Comparison of ENCODE assay signal across 14 cellular contexts in genomic region chr10:110274072-110274627, GRCh38. TPM values are rescaled to one million over a fixed set of nuclear protein-coding genes. Genes with fewer than 3 reads are reported as not detected.
DNase-seq lines count a peak whose midpoint lies in the region; ATAC-seq and TF ChIP-seq lines count a peak whose summit lies in the region.
"Had no signal": no experiment of that assay in that cellular context is flagged by ENCODE, and none has a peak within 500 bp of the region (broad histone marks: within the 10 kb centered on the region; RNA-seq: fewer than 3 reads in every experiment).

No MANE protein-coding gene starts in this region.

- peaks cover 66% of the 10 kb centered on the region for H3K4me1 Mint-ChIP-seq in CD4-positive, alpha-beta T cell (ENCODE audit: low read depth)
- H3K4me1 Mint-ChIP-seq in GM23338 = peaks cover 16% of the 10 kb centered on the region
- peaks cover 43% of the 10 kb centered on the region for H3K4me1 Mint-ChIP-seq in activated T-helper 17 cell treated with anti-CD3 and anti-CD28 coated beads, Interleukin-2, amount 50 U/mL, for 72 hours
- H3K4me1 Mint-ChIP-seq in T-helper 2 cell treated with Interferon-gamma antibody and Interleukin-4, amounts not matched to agents 5 μg/mL and 100 μg/mL, for 36 hours (ENCODE audit: low read depth) = peaks cover 16% of the 10 kb centered on the region

- no peaks in the 10 kb centered on the region for H3K27me3 ChIP-seq in CD4-positive, alpha-beta T cell (ENCODE audit: control insufficient read depth, insufficient read depth, low read length)
- no peaks in the 10 kb centered on the region for H3K27me3 ChIP-seq in GM23338 (ENCODE audit: insufficient read depth)

- no peak for TF ChIP-seq CTCF in CD4-positive, alpha-beta T cell (IDR thresholded peaks at IDR 0.05)
- TF ChIP-seq CTCF in GM23338 (conservative IDR thresholded peaks at IDR 0.05; ENCODE audit: low read depth in 2 of 2) = no peak

- no peaks in the 10 kb centered on the region for H3K36me3 ChIP-seq in GM23338 (ENCODE audit: insufficient read depth)
- H3K36me3 ChIP-seq: prostate gland had no signal

- peaks cover 1% of the 10 kb centered on the region for H3K36me3 Mint-ChIP-seq in CD4-positive, alpha-beta T cell (ENCODE audit: low read depth)
- no peaks in the 10 kb centered on the region for H3K36me3 Mint-ChIP-seq in GM23338 (ENCODE audit: low read depth)
- H3K36me3 Mint-ChIP-seq in activated T-helper 17 cell treated with anti-CD3 and anti-CD28 coated beads, Interleukin-2, amount 50 U/mL, for 72 hours (ENCODE audit: low read depth) = peaks cover 50% of the 10 kb centered on the region
- H3K36me3 Mint-ChIP-seq in T-helper 2 cell treated with Interferon-gamma antibody and Interleukin-4, amounts not matched to agents 5 μg/mL and 100 μg/mL, for 36 hours (ENCODE audit: low read depth) = peaks cover 2% of the 10 kb centered on the region
- H3K36me3 Mint-ChIP-seq: stimulated activated naive B cell treated with anti-CD40 and anti-IgM and Interleukin-4, amounts not matched to agents 10 μg/mL and 1 μg/mL and 100 μg/mL, for 72 hours had no signal

- peak overlapping the region; percentile 60 for H3K27ac Mint-ChIP-seq in CD4-positive, alpha-beta T cell
- H3K27ac Mint-ChIP-seq in GM23338 = peak overlapping the region; percentile 35; the same call in 1 of the 2 replicates
- peak overlapping the region; percentile 42 for H3K27ac Mint-ChIP-seq in activated T-helper 17 cell treated with anti-CD3 and anti-CD28 coated beads, Interleukin-2, amount 50 U/mL, for 72 hours
- H3K27ac Mint-ChIP-seq in T-helper 2 cell treated with Interferon-gamma antibody and Interleukin-4, amounts not matched to agents 5 μg/mL and 100 μg/mL, for 36 hours = no peak overlapping the region
- H3K27ac Mint-ChIP-seq: activated naive CD4-positive, alpha-beta T cell treated with anti-CD3 and anti-CD28 coated beads for 36 hours had no signal

- H3K4me3 ChIP-seq in GM23338 = no peak overlapping the region
- H3K4me3 ChIP-seq: prostate gland had no signal

- CTCF ChIA-PET in CD4-positive, alpha-beta T cell (lab: Charles Lee) = interaction anchor here (0.7 to 2.2 kb wide), 5 partner anchors 10 to 138 kb away, joined by 3 to 6 read pairs (median 3); no protein-coding TSS in a partner anchor

- H3K9me2 ChIP-seq in GM23338 (ENCODE audit: insufficient read depth) = no peaks in the 10 kb centered on the region

- no peak overlapping the region for H3K4me3 Mint-ChIP-seq in CD4-positive, alpha-beta T cell
- no peak overlapping the region for H3K4me3 Mint-ChIP-seq in GM23338
- peak overlapping the region; percentile 35 for H3K4me3 Mint-ChIP-seq in activated T-helper 17 cell treated with anti-CD3 and anti-CD28 coated beads, Interleukin-2, amount 50 U/mL, for 72 hours
- no peak overlapping the region for H3K4me3 Mint-ChIP-seq in T-helper 2 cell treated with Interferon-gamma antibody and Interleukin-4, amounts not matched to agents 5 μg/mL and 100 μg/mL, for 36 hours
- H3K4me3 Mint-ChIP-seq: activated naive CD4-positive, alpha-beta T cell treated with anti-CD3 and anti-CD28 coated beads for 36 hours; stimulated activated naive B cell treated with anti-CD40 and anti-IgM and Interleukin-4, amounts not matched to agents 10 μg/mL and 1 μg/mL and 100 μg/mL, for 72 hours had no signal

- H4K20me1 ChIP-seq in GM23338 (replicated peaks; ENCODE audit: insufficient read depth) = 0 out of 2 replicates have a peak, but pooled peaks cover 5% of the 10 kb centered on the region

- H3F3A ChIP-seq in GM23338 (replicated peaks; ENCODE audit: low read depth) = no peaks in the 10 kb centered on the region

- no peak for ATAC-seq in CD4-positive, alpha-beta T cell (ENCODE audit: poor library complexity)
- no peak for ATAC-seq in GM23338
- no peak for ATAC-seq in activated T-helper 17 cell treated with anti-CD3 and anti-CD28 coated beads, Interleukin-2, amount 50 U/mL, for 72 hours (replicated peaks)
- ATAC-seq in GM18867 (IDR thresholded peaks at IDR 0.05; ENCODE audit: unreplicated experiment) = no peak

- H3K79me2 ChIP-seq in GM23338 (replicated peaks; ENCODE audit: insufficient read depth) = no peaks in the 10 kb centered on the region

- intact Hi-C loops in CD4-positive, alpha-beta T cell (cut with DNase I, micrococcal nuclease) = no loop called here

- no peaks in the 10 kb centered on the region for H3K4me1 ChIP-seq in GM23338 (ENCODE audit: insufficient read depth)
- H3K4me1 ChIP-seq: prostate gland had no signal

- no peak overlapping the region for H2AFZ ChIP-seq in GM23338

- H3K27ac ChIP-seq in CD4-positive, alpha-beta T cell (ENCODE audit: low read depth, low read length) = no peak overlapping the region
- no peak overlapping the region for H3K27ac ChIP-seq in GM23338 (ENCODE audit: low read depth)
- H3K27ac ChIP-seq: prostate gland had no signal

- H3K9me3 Mint-ChIP-seq in CD4-positive, alpha-beta T cell = no peaks in the 10 kb centered on the region
- H3K9me3 Mint-ChIP-seq in GM23338 = no peaks in the 10 kb centered on the region
- H3K9me3 Mint-ChIP-seq in activated T-helper 17 cell treated with anti-CD3 and anti-CD28 coated beads, Interleukin-2, amount 50 U/mL, for 72 hours = no peaks in the 10 kb centered on the region
- no peaks in the 10 kb centered on the region for H3K9me3 Mint-ChIP-seq in T-helper 2 cell treated with Interferon-gamma antibody and Interleukin-4, amounts not matched to agents 5 μg/mL and 100 μg/mL, for 36 hours
- H3K9me3 Mint-ChIP-seq: activated naive CD4-positive, alpha-beta T cell treated with anti-CD3 and anti-CD28 coated beads for 36 hours; stimulated activated naive B cell treated with anti-CD40 and anti-IgM and Interleukin-4, amounts not matched to agents 10 μg/mL and 1 μg/mL and 100 μg/mL, for 72 hours had no signal

- H3K27me3 Mint-ChIP-seq in CD4-positive, alpha-beta T cell = no peaks in the 10 kb centered on the region
- peaks cover 1% of the 10 kb centered on the region for H3K27me3 Mint-ChIP-seq in GM23338 (ENCODE audit: insufficient read depth, low read depth, poor library complexity)
- no peaks in the 10 kb centered on the region for H3K27me3 Mint-ChIP-seq in activated T-helper 17 cell treated with anti-CD3 and anti-CD28 coated beads, Interleukin-2, amount 50 U/mL, for 72 hours
- H3K27me3 Mint-ChIP-seq in T-helper 2 cell treated with Interferon-gamma antibody and Interleukin-4, amounts not matched to agents 5 μg/mL and 100 μg/mL, for 36 hours (ENCODE audit: low read depth) = peaks cover 62% of the 10 kb centered on the region
- H3K27me3 Mint-ChIP-seq: stimulated activated naive B cell treated with anti-CD40 and anti-IgM and Interleukin-4, amounts not matched to agents 10 μg/mL and 1 μg/mL and 100 μg/mL, for 72 hours had no signal

- no peak for DNase-seq in CD4-positive, alpha-beta T cell
- peak; percentile 18 for DNase-seq in GM23338 (ENCODE audit: low spot score)
- DNase-seq in medulla oblongata (ENCODE audit: extremely low spot score) = peak; percentile 31
- no peak for DNase-seq in activated CD4-positive, alpha-beta T cell treated with anti-CD3 and anti-CD28 coated beads for 48 hours
- no peak for DNase-seq in cerebellar nuclear complex (lab: John Stamatoyannopoulos, UW)
- no peak for DNase-seq in T-helper 2 cell treated with Interferon-gamma antibody and Interleukin-4, amounts not matched to agents 5 μg/mL and 100 μg/mL, for 36 hours (ENCODE audit: low spot score)
- DNase-seq: H7; NCI-H1092 treated with DMSO at 0.1 percent for 48 hours; NCI-H774; stimulated activated naive B cell treated with anti-CD40 and anti-IgM and Interleukin-4, amounts not matched to agents 10 μg/mL and 1 μg/mL and 100 μg/mL, for 72 hours had no signal

- H3K9me3 ChIP-seq in CD4-positive, alpha-beta T cell (ENCODE audit: control insufficient read depth, low read length) = no peaks in the 10 kb centered on the region
- H3K9me3 ChIP-seq: prostate gland had no signal

- POLR2A ChIA-PET in CD4-positive, alpha-beta T cell (lab: Charles Lee) = interaction anchor here (0.7 to 3.3 kb wide), 4 partner anchors 13 to 66 kb away, joined by 3 to 15 read pairs (median 6); no protein-coding TSS in a partner anchor

- 0 out of 2 replicates have a peak overlapping the region, but pooled peaks have one; percentile 1 for H3K4me2 ChIP-seq in GM23338

TF ChIP-seq in GM23338, 12 proteins besides CTCF, POLR2A, EP300 and RAD21 (continues in another document):
- TF ChIP-seq ZNF114 (CRISPR knock-in tag; IDR thresholded peaks at IDR 0.05) (no peak), POLR2AphosphoS5 (IDR thresholded peaks at IDR 0.05; ENCODE audit: low read depth) (no peak)

RNA-seq across cellular contexts. Expression of gene SMNDC1, which starts 30.6 kb away (rescaled TPM):
- 10 to 100 TPM; 40.2 to 48.1 TPM for total RNA-seq in CD4-positive, alpha-beta T cell
- 28.4 and 29.9 TPM in 2 replicates for total RNA-seq in GM23338 (2014; rRNA removed; shearing (Covaris generic))
- polyA plus RNA-seq in GM23338 (2016; fragmentation: Nextera tagmentation; extraction: Ambion mirVana) = 41.9 and 45.1 TPM in 2 replicates
- 10 to 100 TPM; 35.8 to 40.1 TPM for total RNA-seq in activated T-helper 17 cell treated with anti-CD3 and anti-CD28 coated beads, Interleukin-2, amount 50 U/mL, for 72 hours

Comparison
In these comparisons a context has a peak if more than half of its experiments do, and no peak if none do; other contexts are left out.
1. DNase-seq: peak in GM23338 (single experiment) and medulla oblongata (single experiment); none in CD4-positive, alpha-beta T cell (0 of 10), activated CD4-positive, alpha-beta T cell treated with anti-CD3 and anti-CD28 coated beads for 48 hours (single experiment), cerebellar nuclear complex (0 of 2) and T-helper 2 cell treated with Interferon-gamma antibody and Interleukin-4, amounts not matched to agents 5 μg/mL and 100 μg/mL, for 36 hours (single experiment).